In the genomic region with DNA sequence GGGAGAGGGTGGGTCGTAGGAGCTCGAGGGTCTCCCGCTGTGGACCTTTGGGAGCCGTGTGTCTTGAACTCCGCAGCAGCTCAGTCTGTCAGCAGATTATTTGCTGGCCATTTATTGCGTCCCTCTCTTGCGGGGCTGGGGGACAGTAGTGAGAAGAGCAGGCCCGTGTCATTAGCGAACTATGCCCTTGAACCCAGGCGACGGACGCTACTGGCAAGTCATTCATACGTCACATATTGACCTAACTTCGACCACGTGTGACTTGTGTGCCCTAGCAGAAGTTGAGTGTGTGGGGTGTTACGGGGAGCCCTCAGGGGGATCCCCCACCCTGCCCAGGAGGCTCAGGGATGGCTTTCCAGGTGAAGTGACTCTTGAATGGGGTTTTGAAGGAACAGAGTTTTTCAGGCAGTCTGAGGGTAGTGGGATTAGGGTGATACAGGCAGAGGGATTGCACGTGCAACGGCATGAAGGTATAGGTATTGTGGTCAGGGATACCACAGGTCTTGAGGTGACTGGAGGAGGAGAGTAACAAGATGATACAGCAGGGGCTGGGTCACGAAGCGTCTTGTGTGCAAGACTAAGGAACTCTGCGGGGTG, we compare ENCODE assay signal across 8 cellular contexts. TPM values are rescaled to one million over a fixed set of nuclear protein-coding genes. Genes with fewer than 3 reads are reported as not detected.
DNase-seq lines count a peak whose midpoint lies in the region; ATAC-seq and TF ChIP-seq lines count a peak whose summit lies in the region.

No MANE protein-coding gene starts in this region.

- H3K27ac Mint-ChIP-seq in activated B cell treated with CpG ODN at 0.5 μM for 24 hours, result peak overlapping the region; percentile 73

- peaks cover 28% of the 10 kb centered on the region for H3K36me3 Mint-ChIP-seq in activated B cell treated with CpG ODN at 0.5 μM for 24 hours (ENCODE audit: low read depth)

- CTCF ChIA-PET in activated B cell treated with CpG ODN at 0.5 μM for 24 hours (lab: Charles Lee), result interaction anchor here (0.6 to 2.7 kb wide), 6 partner anchors 11 to 358 kb away, joined by 3 to 13 read pairs (median 6); no protein-coding TSS in a partner anchor

- ATAC-seq in activated B cell treated with CpG ODN at 0.5 μM for 24 hours (ENCODE audit: low read depth), result no peak
- ATAC-seq in GM21526 (IDR thresholded peaks at IDR 0.05; ENCODE audit: low FRiP score, unreplicated experiment), result no peak
- no peak for ATAC-seq in HG03457 (IDR thresholded peaks at IDR 0.05; ENCODE audit: unreplicated experiment)

- no peak for TF ChIP-seq CTCF in activated B cell treated with CpG ODN at 0.5 μM for 24 hours (IDR thresholded peaks at IDR 0.05)
- TF ChIP-seq CTCF in fibroblast of pulmonary artery (IDR thresholded peaks at IDR 0.05; ENCODE audit: low read length, missing control alignments), result no peak
- no peak for TF ChIP-seq CTCF in sigmoid colon (IDR thresholded peaks at IDR 0.05)

- intact Hi-C loops in activated B cell treated with CpG ODN at 0.5 μM for 24 hours (cut with micrococcal nuclease) (loop anchor here (1.0 to 5.0 kb wide), 8 partner anchors 13 to 358 kb away; a partner anchor contains a TSS), sigmoid colon (cut with DNase I) (loop anchor here (1.0 to 10.0 kb wide), 5 partner anchors 34 to 358 kb away; a partner anchor contains a TSS)

- peak; percentile 80 for DNase-seq in NCI-H82 (lab: John Stamatoyannopoulos, UW)
- no peak for DNase-seq in NCI-H82 treated with DMSO at 0.1 percent for 48 hours (lab: John Stamatoyannopoulos, UW; ENCODE audit: unreplicated experiment)
- no peak for DNase-seq in activated B cell treated with CpG ODN at 0.5 μM for 24 hours
- no peak for DNase-seq in fibroblast of pulmonary artery (ENCODE audit: low read depth)
- peak; percentile 68 for DNase-seq in sigmoid colon

- WGBS in sigmoid colon, 2 donors, result 6 to 8% methylated on average over 21 of the region's 21 CpGs

- no peak for TF ChIP-seq EP300 in sigmoid colon (IDR thresholded peaks at IDR 0.05)

- POLR2A ChIA-PET in activated B cell treated with CpG ODN at 0.5 μM for 24 hours (lab: Charles Lee), result interaction anchor here (1.0 to 5.9 kb wide), 6 partner anchors 11 to 129 kb away, joined by 3 to 85 read pairs (median 6); a partner anchor contains a TSS

- peak overlapping the region; percentile 96 for H3K9ac ChIP-seq in HUES48 (ENCODE audit: low read depth, low read length)

- no peaks in the 10 kb centered on the region for H3K9me3 ChIP-seq in HUES48 (ENCODE audit: control insufficient read depth, insufficient read depth, low read length)
- no peaks in the 10 kb centered on the region for H3K9me3 ChIP-seq in sigmoid colon

- H3K4me1 Mint-ChIP-seq in activated B cell treated with CpG ODN at 0.5 μM for 24 hours, result peaks cover 28% of the 10 kb centered on the region

- H3K9me3 Mint-ChIP-seq in activated B cell treated with CpG ODN at 0.5 μM for 24 hours, result no peaks in the 10 kb centered on the region

- H3K27ac ChIP-seq in HUES48 (ENCODE audit: low read depth, low read length) (peak overlapping the region; percentile 95), sigmoid colon (peak overlapping the region; percentile 84 to 89 (median 88))

- no peak for TF ChIP-seq POLR2A in sigmoid colon (IDR thresholded peaks at IDR 0.05)

- peaks cover 15% of the 10 kb centered on the region for H3K4me1 ChIP-seq in HUES48 (ENCODE audit: control insufficient read depth, insufficient read depth, low read length)
- peaks cover 0 to 17% (median 15%) of the 10 kb centered on the region in 4 donors for H3K4me1 ChIP-seq in sigmoid colon

- H3K4me3 Mint-ChIP-seq in activated B cell treated with CpG ODN at 0.5 μM for 24 hours, result peak overlapping the region; percentile 90

- H3K27me3 ChIP-seq in HUES48 (ENCODE audit: control insufficient read depth, insufficient read depth, low read length), result no peaks in the 10 kb centered on the region
- no peaks in the 10 kb centered on the region for H3K27me3 ChIP-seq in sigmoid colon

- H3K27me3 Mint-ChIP-seq in activated B cell treated with CpG ODN at 0.5 μM for 24 hours, result no peaks in the 10 kb centered on the region

- H3K4me3 ChIP-seq in HUES48 (ENCODE audit: low read depth, low read length) (peak overlapping the region; percentile 77), fibroblast of pulmonary artery (replicated peaks; ENCODE audit: low read depth, low read length) (peak overlapping the region; percentile 61), sigmoid colon (peak overlapping the region; percentile 32 to 72 (median 67))

- H3K36me3 ChIP-seq in HUES48 (ENCODE audit: control insufficient read depth, insufficient read depth, low read length) (peaks cover 9% of the 10 kb centered on the region), sigmoid colon (peaks cover 0 to 16% (median 3%) of the 10 kb centered on the region in 4 donors)

RNA-seq across cellular contexts. Expression of a gene that starts 13.0 kb away (rescaled TPM):
- total RNA-seq in activated B cell treated with CpG ODN at 0.5 μM for 24 hours, result 45.2 and 47.5 TPM in 2 replicates
- total RNA-seq in sigmoid colon, result 10 to 100 TPM in 3 of 4 donors, 1 to 10 TPM in 1; 8.9 to 18.8 (median 10.8) TPM
- 10 to 100 TPM; 25.2 to 64.2 (median 26.8) TPM for polyA plus RNA-seq in sigmoid colon

RNA-seq across cellular contexts. Expression of a gene that starts 34.0 kb away (rescaled TPM):
- 36.9 and 42.0 TPM in 2 replicates for total RNA-seq in activated B cell treated with CpG ODN at 0.5 μM for 24 hours
- 10 to 100 TPM; 20.0 to 36.5 (median 29.9) TPM for total RNA-seq in sigmoid colon
- polyA plus RNA-seq in sigmoid colon, result 10 to 100 TPM; 14.1 to 27.6 (median 19.5) TPM

Comparison
In these comparisons a context has a peak if more than half of its experiments do, and no peak if none do; other contexts are left out.
1. DNase-seq: peak in NCI-H82 (single experiment) and sigmoid colon (single experiment); none in NCI-H82 treated with DMSO at 0.1 percent for 48 hours (single experiment), activated B cell treated with CpG ODN at 0.5 μM for 24 hours (single experiment) and fibroblast of pulmonary artery (single experiment).
2. Peak in every context shown above with its lines, with median percentiles within 50 percentile points of each other: H3K4me3 ChIP-seq.